ENCODE assay signal across 29 cellular contexts in genomic region chr13:47853236-47853635, GRCh38.
DNase-seq lines count a peak whose midpoint lies in the region; ATAC-seq and TF ChIP-seq lines count a peak whose summit lies in the region.
"Had no signal": no experiment of that assay in that cellular context is flagged by ENCODE, and none has a peak within 500 bp of the region (broad histone marks: within the 10 kb centered on the region; RNA-seq: fewer than 3 reads in every experiment).

No MANE protein-coding gene starts in this region.

- no peak overlapping the region for H3K4me3 ChIP-seq in astrocyte of the spinal cord (ENCODE audit: low read depth, low read length)
- no peak overlapping the region for H3K4me3 ChIP-seq in adrenal gland
- H3K4me3 ChIP-seq: GM12878, sigmoid colon, SJSA1 had no signal

- intact Hi-C loops in adrenal gland (cut with DNase I): no loop called here

- no peaks in the 10 kb centered on the region for H3K4me1 ChIP-seq in adrenal gland (replicated peaks in 1 of 2)
- H3K4me1 ChIP-seq: sigmoid colon, SJSA1 had no signal

- H3K9me3 ChIP-seq in adrenal gland (replicated peaks in 1 of 3): no peaks in the 10 kb centered on the region
- H3K9me3 ChIP-seq: sigmoid colon, SJSA1 had no signal

- no peak for ATAC-seq in GM21576 (IDR thresholded peaks at IDR 0.05; ENCODE audit: unreplicated experiment)
- ATAC-seq: activated naive CD4-positive, alpha-beta T cell treated with anti-CD3 and anti-CD28 coated beads, Interleukin-2, amount 50 U/mL, for 72 hours; GM12878; left cardiac atrium; natural killer cell treated with Interleukin-12 subunit alpha and Interleukin-12 subunit beta and Interleukin-15 and Interleukin-18, amount 100 ng/mL, for 72 hours; stimulated activated memory B cell treated with anti-CD40 and anti-IgM and Interleukin-4, amounts not matched to agents 10 μg/mL and 1 μg/mL and 100 μg/mL, for 72 hours; T-cell had no signal

- DNase-seq in AG20443 (ENCODE audit: low spot score): peak; percentile 29
- DNase-seq in HT1080 (ENCODE audit: low read depth): peak; percentile 73
- peak; percentile 62 for DNase-seq in astrocyte of the spinal cord (ENCODE audit: low read depth, low spot score)
- DNase-seq in kidney tubule cell (ENCODE audit: low spot score): peak; percentile 79
- no peak for DNase-seq in hypothalamus (lab: John Stamatoyannopoulos, UW)
- no peak for DNase-seq in activated CD4-positive, alpha-beta T cell treated with anti-CD3 and anti-CD28 coated beads for 48 hours
- no peak for DNase-seq in adrenal gland
- DNase-seq: ACHN; activated CD4-positive, alpha-beta T cell treated with anti-CD3 and anti-CD28 coated beads, Interleukin-2, amount 10 ng/mL, durations not matched to agents 24 days and 14 days; anterior cingulate cortex; C1 segment of cervical spinal cord; Calu3; DND-41; erythroblast; left cardiac atrium; NCI-H1105 treated with DMSO at 0.1 percent for 48 hours; NCI-H187 treated with DMSO at 0.1 percent for 48 hours; NCI-H2171; NCI-H510A; sigmoid colon; T-cell; trophoblast cell had no signal

- in situ Hi-C loops in astrocyte of the spinal cord (cut with HindIII; ENCODE audit: low sequenced_read_pairs): no loop called here

- H3K36me3 ChIP-seq in adrenal gland (replicated peaks in 1 of 2): no peaks in the 10 kb centered on the region
- H3K36me3 ChIP-seq: sigmoid colon, SJSA1 had no signal

- no peak for TF ChIP-seq POLR2A in adrenal gland (IDR thresholded peaks at IDR 0.05)

- TF ChIP-seq CTCF in astrocyte of the spinal cord (IDR thresholded peaks at IDR 0.05; ENCODE audit: low read depth, low read length) (no peak), adrenal gland (IDR thresholded peaks at IDR 0.05) (no peak)

- no peaks in the 10 kb centered on the region for H3K27me3 ChIP-seq in adrenal gland
- H3K27me3 ChIP-seq: sigmoid colon, SJSA1 had no signal

- H3K27ac ChIP-seq in adrenal gland: no peak overlapping the region
- H3K27ac ChIP-seq: RWPE1, sigmoid colon, SJSA1 had no signal

- WGBS in adrenal gland, 4 donors: 86 to 100% (median 97%) methylated on average over 1 of the region's 1 CpG

Comparison
In these comparisons a context has a peak if more than half of its experiments do, and no peak if none do; other contexts are left out.
1. DNase-seq: peak in AG20443 (single experiment), HT1080 (single experiment), astrocyte of the spinal cord (single experiment) and kidney tubule cell (single experiment); none in hypothalamus (0 of 51), activated CD4-positive, alpha-beta T cell treated with anti-CD3 and anti-CD28 coated beads for 48 hours (single experiment) and adrenal gland (0 of 7).